Comparison of ENCODE assay signal across 21 cellular contexts in the genomic region with DNA sequence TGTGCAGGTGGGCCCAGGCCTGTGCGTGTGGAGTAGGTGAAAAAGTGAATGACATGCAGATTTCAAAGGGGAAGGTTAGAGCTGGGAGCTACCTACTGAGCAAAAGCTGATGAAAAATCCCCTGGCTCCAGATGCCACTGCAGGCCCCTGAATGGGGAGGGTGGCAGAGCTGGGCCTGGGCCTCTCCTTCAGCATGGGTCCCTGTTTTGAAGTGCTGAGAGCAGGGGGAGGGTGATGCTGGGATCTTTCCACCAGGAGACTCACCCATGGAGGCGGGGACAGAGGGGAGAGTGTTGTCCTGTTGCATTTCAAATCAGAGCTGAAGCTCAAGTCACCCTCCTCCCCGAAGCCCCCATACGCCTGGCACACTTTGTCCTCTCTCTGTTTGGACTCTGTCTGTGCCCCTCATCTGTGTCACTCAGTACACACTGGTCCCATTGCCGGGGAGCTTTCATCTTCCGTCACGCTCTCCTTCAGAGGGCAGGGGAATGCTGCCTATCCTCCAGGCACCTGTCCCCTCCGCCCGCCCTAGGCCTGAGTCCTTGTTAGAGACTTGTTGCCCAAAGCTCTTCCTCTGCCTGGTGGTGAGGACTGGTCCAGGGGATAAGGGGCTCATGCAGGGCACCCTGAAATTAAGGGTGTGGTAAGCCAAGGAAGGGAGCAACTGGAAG.
"Had no signal": no experiment of that assay in that cellular context is flagged by ENCODE, and none has a peak within 500 bp of the region (broad histone marks: within the 10 kb centered on the region; RNA-seq: fewer than 3 reads in every experiment).

No MANE protein-coding gene starts in this region.

- DNase-seq: activated CD4-positive, alpha-beta T cell treated with anti-CD3 and anti-CD28 coated beads for 48 hours; activated CD4-positive, alpha-beta T cell treated with anti-CD3 and anti-CD28 coated beads, Interleukin-2, amount 50 U/mL, for 4 hours; activated CD4-positive, CD25-positive, alpha-beta regulatory T cell treated with anti-CD3 and anti-CD28 coated beads, Interleukin-2, amount 50 U/mL, for 72 hours; activated CD8-positive, alpha-beta memory T cell treated with anti-CD3 and anti-CD28 coated beads, Interleukin-2, amount 10 ng/mL, durations not matched to agents 7 days and 5 days; activated CD8-positive, alpha-beta T cell treated with anti-CD3 and anti-CD28 coated beads, Interleukin-2, amount 10 ng/mL, durations not matched to agents 7 days and 5 days; activated effector memory CD4-positive, alpha-beta T cell treated with Interleukin-2 at 50 U/mL for 16 hours; activated naive CD4-positive, alpha-beta T cell; activated T-cell treated with anti-CD3 and anti-CD28 coated beads, Interleukin-2, amount 50 U/mL, for 24 hours; MG63; MV-4-11; NCI-H1092 treated with DMSO at 0.1 percent for 48 hours; NCI-H1417 treated with DMSO at 0.1 percent for 48 hours; NCI-H1694; NCI-H226; NCI-H526; NCI-H774; NK-92 treated with Interleukin-12 subunit alpha and Interleukin-12 subunit beta, amount 100 ng/mL, for 24 hours; Peyer's patch; SHP77 had no signal

- H3K9me3 ChIP-seq: MG63, Peyer's patch, SJSA1 had no signal

- ATAC-seq: activated CD8-positive, alpha-beta memory T cell treated with anti-CD3 and anti-CD28 coated beads, Interleukin-2, amount 10 ng/mL, durations not matched to agents 7 days and 5 days; activated CD8-positive, alpha-beta T cell treated with anti-CD3 and anti-CD28 coated beads, Interleukin-2, amount 10 ng/mL, durations not matched to agents 7 days and 5 days; WTC11 had no signal

- H3K4me3 ChIP-seq: MG63, Peyer's patch, SJSA1 had no signal

- H3K27me3 ChIP-seq: MG63, Peyer's patch had no signal

- H3K36me3 ChIP-seq: MG63, Peyer's patch, SJSA1 had no signal

- H3K27ac ChIP-seq: Peyer's patch, SJSA1 had no signal

- H3K4me1 ChIP-seq: Peyer's patch, SJSA1 had no signal
